15 cellular contexts compared by ENCODE assay signal in genomic region chr15:78211189-78211921, GRCh38. TPM values are rescaled to one million over a fixed set of nuclear protein-coding genes. Genes with fewer than 3 reads are reported as not detected.
DNase-seq lines count a peak whose midpoint lies in the region; ATAC-seq and TF ChIP-seq lines count a peak whose summit lies in the region.
"Had no signal": no experiment of that assay in that cellular context is flagged by ENCODE, and none has a peak within 500 bp of the region (broad histone marks: within the 10 kb centered on the region; RNA-seq: fewer than 3 reads in every experiment).

No MANE protein-coding gene starts in this region.

- no peak overlapping the region for H3K4me3 ChIP-seq in NB4 (ENCODE audit: low read depth, low read length)
- H3K4me3 ChIP-seq: heart left ventricle, tibial artery had no signal

- no peaks in the 10 kb centered on the region for H3K27me3 ChIP-seq in layer of hippocampus (ENCODE audit: control insufficient read depth, insufficient read depth, low read length)
- H3K27me3 ChIP-seq: heart left ventricle had no signal

- TF ChIP-seq POLR2A in NB4 (IDR thresholded peaks at IDR 0.05; ENCODE audit: extremely low read depth, insufficient read length): no peak

- no peak for TF ChIP-seq CTCF in NB4 (IDR thresholded peaks at IDR 0.05; ENCODE audit: low read depth, low read length)

- H3K27ac ChIP-seq in layer of hippocampus (ENCODE audit: low read depth, low read length): peak overlapping the region; percentile 92
- H3K27ac ChIP-seq in temporal lobe (ENCODE audit: low read depth, low read length): peak overlapping the region; percentile 85
- H3K27ac ChIP-seq: tibial artery had no signal

- in situ Hi-C loops in SK-MEL-5 (cut with HindIII; ENCODE audit: low pct_unique_long_range_greater_than_20kb, low sequenced_read_pairs): no loop called here

- ATAC-seq in HG03354 (IDR thresholded peaks at IDR 0.05; ENCODE audit: poor library complexity, severe bottlenecking, unreplicated experiment): no peak
- no peak for ATAC-seq in HG02763 (IDR thresholded peaks at IDR 0.05; ENCODE audit: unreplicated experiment)
- ATAC-seq: heart left ventricle had no signal

- DNase-seq in NB4 (ENCODE audit: low read depth) (peak; percentile 46), SK-MEL-5 (ENCODE audit: low read depth, low spot score) (peak; percentile 95), GM19240 (ENCODE audit: insufficient read length, low spot score) (no peak)
- DNase-seq: DMS153, kidney glomerular epithelial cell, NCI-H2107, SHP77 treated with DMSO at 0.1 percent for 48 hours, T1000, tibial artery had no signal

RNA-seq across cellular contexts. Expression of gene ACSBG1, which starts 23.0 kb away (rescaled TPM):
- 2.4 and 5.5 TPM in 2 replicates for total RNA-seq in SK-MEL-5 (2014; rRNA removed; shearing (Covaris generic))
- polyA plus RNA-seq in SK-MEL-5 (2015; cell fraction: cytosol; rRNA removed): 0.17 and 0.24 TPM in 2 replicates
- polyA plus RNA-seq in SK-MEL-5 (2015; cell fraction: nucleus; rRNA removed): 1.3 and 1.5 TPM in 2 replicates
- total RNA-seq in temporal lobe: 3.0 TPM

RNA-seq across cellular contexts. Expression of gene DNAJA4, which starts 53.0 kb away (rescaled TPM):
- total RNA-seq in SK-MEL-5 (2014; rRNA removed; shearing (Covaris generic)): 8.5 and 8.7 TPM in 2 replicates
- 9.4 and 10.8 TPM in 2 replicates for polyA plus RNA-seq in SK-MEL-5 (2015; cell fraction: cytosol; rRNA removed)
- 21.6 and 25.9 TPM in 2 replicates for polyA plus RNA-seq in SK-MEL-5 (2015; cell fraction: nucleus; rRNA removed)
- 23.1 TPM for total RNA-seq in temporal lobe
- total RNA-seq: HT1080 had no signal
